ENCODE assay signal across 9 cellular contexts in genomic region chr16:70267516-70267915, GRCh38. TPM values are rescaled to one million over a fixed set of nuclear protein-coding genes. Genes with fewer than 3 reads are reported as not detected.
DNase-seq lines count a peak whose midpoint lies in the region; FAIRE-seq and TF ChIP-seq lines count a peak whose summit lies in the region.
"Had no signal": no experiment of that assay in that cellular context is flagged by ENCODE, and none has a peak within 500 bp of the region (broad histone marks: within the 10 kb centered on the region; RNA-seq: fewer than 3 reads in every experiment).

No MANE protein-coding gene starts in this region.

- no peaks in the 10 kb centered on the region for H3K9me3 ChIP-seq in spleen
- H3K9me3 ChIP-seq: BLaER1 treated with 17β-estradiol and CSF1 and Interleukin-3, amounts not matched to agents 10 nM and 100 nM had no signal

- peaks cover 4 to 100% (median 99%) of the 10 kb centered on the region in 6 donors for H3K36me3 ChIP-seq in spleen

- no peak overlapping the region for H3K27ac ChIP-seq in spleen
- H3K27ac ChIP-seq: BLaER1 treated with 17β-estradiol and CSF1 and Interleukin-3, amounts not matched to agents 10 nM and 100 nM had no signal

- FAIRE-seq in H54 (lab: Jason Lieb, UNC), result no peak

- TF ChIP-seq POLR2A in H54 (IDR thresholded peaks at IDR 0.05; ENCODE audit: low read depth, low read length) (no peak), spleen (IDR thresholded peaks at IDR 0.05) (no peak)

- H3K4me1 ChIP-seq in spleen, result no peaks in the 10 kb centered on the region

- WGBS in spleen, 5 donors, result 38 to 61% (median 52%) methylated on average over 6 of the region's 6 CpGs

- DNase-seq in NCI-H1417 (lab: John Stamatoyannopoulos, UW), result peak; percentile 1 to 52 (median 2)
- DNase-seq in NCI-H1417 treated with DMSO at 0.1 percent for 48 hours (lab: John Stamatoyannopoulos, UW), result no peak
- peak; percentile 45 for DNase-seq in H54 (ENCODE audit: insufficient read length, low spot score)
- DNase-seq in SHP77 treated with DMSO at 0.1 percent for 48 hours (lab: John Stamatoyannopoulos, UW), result peak; percentile 36
- peak; percentile 69 for DNase-seq in fibroblast of mammary gland (ENCODE audit: low read depth)
- no peak for DNase-seq in spleen
- no peak for DNase-seq in NCI-H187 treated with DMSO at 0.1 percent for 48 hours (lab: John Stamatoyannopoulos, UW)
- no peak for DNase-seq in kidney glomerular epithelial cell (lab: John Stamatoyannopoulos, UW)

- intact Hi-C loops in spleen (cut with DNase I; ENCODE audit: low total_unique reads), result no loop called here

- peak; percentile 79 for TF ChIP-seq CTCF in fibroblast of mammary gland (conservative IDR thresholded peaks at IDR 0.05; ENCODE audit: control insufficient read depth, insufficient read depth, low read depth, low read length)
- peak in 8 of 11 experiments; percentile 47 to 66 (median 57) for TF ChIP-seq CTCF in spleen (IDR thresholded peaks at IDR 0.05 in 8 of 11, conservative IDR thresholded peaks at IDR 0.05 in 3 of 11)

- H3K27me3 ChIP-seq in spleen (replicated peaks in 1 of 7), result no peaks in the 10 kb centered on the region
- H3K27me3 ChIP-seq: BLaER1 treated with 17β-estradiol and CSF1 and Interleukin-3, amounts not matched to agents 10 nM and 100 nM had no signal

- H3K4me3 ChIP-seq in fibroblast of mammary gland (ENCODE audit: control insufficient read depth, low read depth, low read length) (no peak overlapping the region), spleen (no peak overlapping the region)
- H3K4me3 ChIP-seq: BLaER1 treated with 17β-estradiol and CSF1 and Interleukin-3, amounts not matched to agents 10 nM and 100 nM had no signal

RNA-seq across cellular contexts. Expression of gene EXOSC6, which starts 15.8 kb away (rescaled TPM):
- 10 to 100 TPM; 19.2 to 35.1 (median 24.8) TPM for total RNA-seq in spleen
- 10 to 100 TPM; 10.6 to 16.4 (median 11.6) TPM for polyA plus RNA-seq in spleen

RNA-seq across cellular contexts. Expression of gene AARS1, which starts 21.8 kb away (rescaled TPM):
- total RNA-seq in spleen, result 10 to 100 TPM; 45.3 to 80.9 (median 52.8) TPM
- 10 to 100 TPM; 15.4 to 27.1 (median 20.4) TPM for polyA plus RNA-seq in spleen

RNA-seq across cellular contexts. Expression of gene DDX19B, which starts 31.5 kb away (rescaled TPM):
- 10 to 100 TPM; 22.3 to 35.3 (median 28.6) TPM for total RNA-seq in spleen
- 10 to 100 TPM; 17.5 to 21.1 (median 18.7) TPM for polyA plus RNA-seq in spleen

Comparison
In these comparisons a context has a peak if more than half of its experiments do, and no peak if none do; other contexts are left out.
1. DNase-seq: peak in NCI-H1417 (3 of 3), H54 (single experiment), SHP77 treated with DMSO at 0.1 percent for 48 hours (single experiment) and fibroblast of mammary gland (single experiment); none in NCI-H1417 treated with DMSO at 0.1 percent for 48 hours (single experiment), spleen (single experiment), NCI-H187 treated with DMSO at 0.1 percent for 48 hours (single experiment) and kidney glomerular epithelial cell (single experiment).